18 cellular contexts compared by ENCODE assay signal in the genomic region with DNA sequence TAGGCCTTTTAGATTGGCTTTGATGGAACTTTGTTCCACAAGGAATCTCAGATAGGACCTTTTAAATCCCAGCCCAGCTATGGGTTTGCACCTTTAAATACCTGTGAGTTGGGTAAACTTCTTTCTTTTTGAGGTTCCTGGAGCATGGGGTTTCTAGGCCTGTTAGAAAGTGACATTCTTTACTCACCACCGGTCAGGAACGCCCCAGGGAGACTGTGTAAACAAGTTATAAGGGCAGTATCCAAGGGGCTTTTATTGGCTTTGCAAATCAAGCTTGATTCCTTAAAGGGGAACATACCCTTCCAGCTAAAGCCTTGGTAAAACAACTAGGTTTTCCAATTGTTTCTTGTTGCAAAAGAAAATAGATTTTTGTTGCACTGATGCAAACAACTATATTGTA.
DNase-seq lines count a peak whose midpoint lies in the region; ATAC-seq, FAIRE-seq and TF ChIP-seq lines count a peak whose summit lies in the region.
"Had no signal": no experiment of that assay in that cellular context is flagged by ENCODE, and none has a peak within 500 bp of the region (broad histone marks: within the 10 kb centered on the region; RNA-seq: fewer than 3 reads in every experiment).

No MANE protein-coding gene starts in this region.

- no peaks in the 10 kb centered on the region for H3K9me3 Mint-ChIP-seq in activated T-cell treated with anti-CD3 and anti-CD28 coated beads, Interleukin-2, amount 50 U/mL, for 4 hours

- FAIRE-seq in A204.1 (lab: Jason Lieb, UNC) (peak; percentile 98), GM18507 (lab: Jason Lieb, UNC) (peak; percentile 39)
- FAIRE-seq: HTR-8/SVneo, RCC 7860 had no signal

- H3K4me3 Mint-ChIP-seq in activated T-cell treated with anti-CD3 and anti-CD28 coated beads, Interleukin-2, amount 50 U/mL, for 4 hours: no peak overlapping the region
- H3K4me3 Mint-ChIP-seq: CD14-positive monocyte had no signal

- no peaks in the 10 kb centered on the region for H3K36me3 Mint-ChIP-seq in activated T-cell treated with anti-CD3 and anti-CD28 coated beads, Interleukin-2, amount 50 U/mL, for 4 hours (ENCODE audit: insufficient read depth)
- H3K36me3 Mint-ChIP-seq: CD14-positive monocyte had no signal

- H3K4me1 Mint-ChIP-seq in activated T-cell treated with anti-CD3 and anti-CD28 coated beads, Interleukin-2, amount 50 U/mL, for 4 hours (ENCODE audit: low read depth): no peaks in the 10 kb centered on the region
- H3K4me1 Mint-ChIP-seq: CD14-positive monocyte had no signal

- no peak for TF ChIP-seq POLR2A in erythroblast (IDR thresholded peaks at IDR 0.05; ENCODE audit: low read length)

- no peak for ATAC-seq in HG03159 (IDR thresholded peaks at IDR 0.05; ENCODE audit: unreplicated experiment)
- no peak for ATAC-seq in activated T-cell treated with anti-CD3 and anti-CD28 coated beads, Interleukin-2, amount 50 U/mL, for 4 hours
- ATAC-seq: HCT116 had no signal

- H3K27me3 Mint-ChIP-seq in activated T-cell treated with anti-CD3 and anti-CD28 coated beads, Interleukin-2, amount 50 U/mL, for 4 hours (ENCODE audit: low read depth): no peaks in the 10 kb centered on the region

- DNase-seq in GM18507 (ENCODE audit: extremely low spot score, insufficient read length, low read depth) (no peak), NCI-H526 treated with DMSO at 0.1 percent for 48 hours (lab: John Stamatoyannopoulos, UW) (peak; percentile 55), erythroblast (lab: John Stamatoyannopoulos, UW) (peak; percentile 0 to 14), NCI-H1930 (lab: John Stamatoyannopoulos, UW) (no peak)
- no peak for DNase-seq in activated CD4-positive, alpha-beta T cell treated with anti-CD3 and anti-CD28 coated beads, Interleukin-2, amount 50 U/mL, for 4 hours
- no peak for DNase-seq in activated T-cell treated with anti-CD3 and anti-CD28 coated beads, Interleukin-2, amount 50 U/mL, for 4 hours
- DNase-seq: COR-L47, EL, NCI-H1436, NCI-H2029 treated with DMSO at 0.1 percent for 48 hours, NCI-H524 treated with DMSO at 0.1 percent for 48 hours, Right ventricle myocardium superior had no signal

Comparison
In these comparisons a context has a peak if more than half of its experiments do, and no peak if none do; other contexts are left out.
1. DNase-seq: peak in NCI-H526 treated with DMSO at 0.1 percent for 48 hours (single experiment) and erythroblast (2 of 2); none in GM18507 (single experiment), activated CD4-positive, alpha-beta T cell treated with anti-CD3 and anti-CD28 coated beads, Interleukin-2, amount 50 U/mL, for 4 hours (0 of 2), activated T-cell treated with anti-CD3 and anti-CD28 coated beads, Interleukin-2, amount 50 U/mL, for 4 hours (single experiment) and NCI-H1930 (0 of 2).